9 cellular contexts compared by ENCODE assay signal in the genomic region with DNA sequence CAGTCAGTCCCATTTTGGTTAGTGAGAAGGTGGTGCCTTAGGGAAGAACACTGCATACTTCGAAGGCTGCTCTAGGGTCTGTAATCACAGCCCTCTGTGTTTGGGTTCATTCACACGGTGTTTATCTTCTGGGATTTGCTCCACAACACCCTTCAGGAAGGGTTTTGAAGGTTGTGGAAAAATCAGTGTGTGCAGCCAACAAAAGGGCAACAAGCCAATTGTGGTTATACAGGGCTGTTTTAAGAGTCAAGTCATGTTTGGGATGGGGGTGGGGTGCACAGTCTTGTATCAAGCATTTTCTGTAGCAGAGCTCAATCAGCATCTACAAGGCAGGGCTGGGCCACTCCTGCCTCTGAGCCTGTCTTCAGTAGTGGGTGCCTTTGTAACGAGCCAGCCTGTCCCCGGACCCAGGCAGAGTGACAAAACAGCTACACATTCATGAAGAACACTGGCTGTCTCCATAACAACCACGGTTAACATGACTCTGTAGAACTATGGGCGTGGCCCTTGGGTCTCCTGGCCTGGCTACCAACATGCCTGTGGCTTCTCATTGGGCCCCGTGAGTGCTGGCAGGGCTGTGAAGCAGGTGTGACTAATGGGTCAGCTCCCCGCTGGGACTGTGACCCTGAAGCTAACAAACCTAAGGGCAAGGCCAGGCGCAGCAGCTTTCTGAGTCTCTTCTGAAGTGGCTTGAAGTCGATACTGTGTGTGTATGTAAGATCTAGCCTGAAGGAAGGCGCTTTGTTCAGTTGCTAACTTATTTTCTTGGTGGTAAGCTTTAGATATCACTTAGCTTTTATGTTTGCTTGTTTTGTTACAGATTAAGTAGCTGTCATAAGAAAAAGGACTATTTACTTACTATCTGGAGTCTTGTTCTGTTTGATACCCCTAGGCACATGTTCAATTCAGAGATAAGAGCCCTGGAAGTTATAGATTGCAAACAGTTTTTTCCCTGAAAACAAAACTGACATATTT. TPM values are rescaled to one million over a fixed set of nuclear protein-coding genes. Genes with fewer than 3 reads are reported as not detected.
DNase-seq lines count a peak whose midpoint lies in the region; ATAC-seq, FAIRE-seq and TF ChIP-seq lines count a peak whose summit lies in the region.
"Had no signal": no experiment of that assay in that cellular context is flagged by ENCODE, and none has a peak within 500 bp of the region (broad histone marks: within the 10 kb centered on the region; RNA-seq: fewer than 3 reads in every experiment).

No MANE protein-coding gene starts in this region.

- whole genome bisulfite sequencing in esophagus muscularis mucosa: 63% methylated on average over 11 of the region's 11 CpGs

- TF ChIP-seq POLR2A in esophagus muscularis mucosa (IDR thresholded peaks at IDR 0.05; ENCODE audit: low read depth): no peak

- no peak for TF ChIP-seq CTCF in astrocyte of the cerebellum (IDR thresholded peaks at IDR 0.05; ENCODE audit: low read depth, low read length, missing control alignments)
- no peak for TF ChIP-seq CTCF in esophagus muscularis mucosa (IDR thresholded peaks at IDR 0.05)
- TF ChIP-seq CTCF in D721Med (IDR thresholded peaks at IDR 0.05; ENCODE audit: insufficient read depth, missing control alignments): no peak

- DNase-seq in EH (ENCODE audit: low read depth): peak; percentile 71
- DNase-seq in NCI-H2029 treated with DMSO at 0.1 percent for 48 hours (lab: John Stamatoyannopoulos, UW): peak; percentile 98
- DNase-seq in astrocyte of the cerebellum (ENCODE audit: low read depth): peak; percentile 97
- DNase-seq in iPS DF 19.7 (ENCODE audit: low read depth, low spot score): peak; percentile 85
- no peak for DNase-seq in esophagus muscularis mucosa (ENCODE audit: extremely low spot score)
- no peak for DNase-seq in D721Med (ENCODE audit: insufficient read length, low spot score)
- DNase-seq: naive B cell had no signal

- TF ChIP-seq EP300 in esophagus muscularis mucosa (IDR thresholded peaks at IDR 0.05): no peak

- H3K27me3 ChIP-seq in skeletal muscle satellite cell (ENCODE audit: control insufficient read depth, insufficient read depth, low read length): peaks cover 13% of the 10 kb centered on the region
- H3K27me3 ChIP-seq in esophagus muscularis mucosa: no peaks in the 10 kb centered on the region

- no peak for ATAC-seq in GM18873 (IDR thresholded peaks at IDR 0.05; ENCODE audit: low FRiP score, unreplicated experiment)

- FAIRE-seq in D721Med (lab: Jason Lieb, UNC): no peak

- H3K4me2 ChIP-seq in skeletal muscle satellite cell (ENCODE audit: low read length): peak overlapping the region; percentile 38

- H3K36me3 ChIP-seq in skeletal muscle satellite cell (ENCODE audit: insufficient read depth, low read length): no peaks in the 10 kb centered on the region
- H3K36me3 ChIP-seq in esophagus muscularis mucosa: no peaks in the 10 kb centered on the region

- H3K4me1 ChIP-seq in skeletal muscle satellite cell (ENCODE audit: control insufficient read depth, insufficient read depth, low read length): peaks cover 12% of the 10 kb centered on the region
- H3K4me1 ChIP-seq in esophagus muscularis mucosa: peaks cover 8 to 14% (median 11%) of the 10 kb centered on the region in 4 donors

- H3K4me3 ChIP-seq in astrocyte of the cerebellum (ENCODE audit: low read depth, low read length): peak overlapping the region; percentile 12
- peak overlapping the region; percentile 5 for H3K4me3 ChIP-seq in skeletal muscle satellite cell (ENCODE audit: low read length)
- no peak overlapping the region for H3K4me3 ChIP-seq in esophagus muscularis mucosa

- in situ Hi-C loops in astrocyte of the cerebellum (cut with HindIII; ENCODE audit: low sequenced_read_pairs): no loop called here

- H3K9ac ChIP-seq in skeletal muscle satellite cell (ENCODE audit: low read depth, low read length): no peak overlapping the region

- H3K9me3 ChIP-seq in skeletal muscle satellite cell (replicated peaks; ENCODE audit: low read length): no peaks in the 10 kb centered on the region
- no peaks in the 10 kb centered on the region for H3K9me3 ChIP-seq in esophagus muscularis mucosa

- no peak overlapping the region for H3K27ac ChIP-seq in esophagus muscularis mucosa (replicated peaks in 1 of 4)

- intact Hi-C loops in esophagus muscularis mucosa (cut with DNase I): no loop called here

RNA-seq across cellular contexts. Expression of a gene that starts 27.9 kb away (rescaled TPM):
- total RNA-seq in skeletal muscle satellite cell (2012; rRNA removed): 36.5 and 39.3 TPM in 2 replicates
- 1 to 10 TPM; 2.9 to 8.6 (median 7.6) TPM for total RNA-seq in esophagus muscularis mucosa

Comparison
In these comparisons a context has a peak if more than half of its experiments do, and no peak if none do; other contexts are left out.
1. DNase-seq: peak in EH (single experiment), NCI-H2029 treated with DMSO at 0.1 percent for 48 hours (single experiment), astrocyte of the cerebellum (single experiment) and iPS DF 19.7 (single experiment); none in esophagus muscularis mucosa (single experiment) and D721Med (single experiment).
2. H3K4me3 ChIP-seq: peak in astrocyte of the cerebellum (single experiment) and skeletal muscle satellite cell (single experiment); none in esophagus muscularis mucosa (0 of 4).